ENCODE assay signal across 1 cellular context in the genomic region with DNA sequence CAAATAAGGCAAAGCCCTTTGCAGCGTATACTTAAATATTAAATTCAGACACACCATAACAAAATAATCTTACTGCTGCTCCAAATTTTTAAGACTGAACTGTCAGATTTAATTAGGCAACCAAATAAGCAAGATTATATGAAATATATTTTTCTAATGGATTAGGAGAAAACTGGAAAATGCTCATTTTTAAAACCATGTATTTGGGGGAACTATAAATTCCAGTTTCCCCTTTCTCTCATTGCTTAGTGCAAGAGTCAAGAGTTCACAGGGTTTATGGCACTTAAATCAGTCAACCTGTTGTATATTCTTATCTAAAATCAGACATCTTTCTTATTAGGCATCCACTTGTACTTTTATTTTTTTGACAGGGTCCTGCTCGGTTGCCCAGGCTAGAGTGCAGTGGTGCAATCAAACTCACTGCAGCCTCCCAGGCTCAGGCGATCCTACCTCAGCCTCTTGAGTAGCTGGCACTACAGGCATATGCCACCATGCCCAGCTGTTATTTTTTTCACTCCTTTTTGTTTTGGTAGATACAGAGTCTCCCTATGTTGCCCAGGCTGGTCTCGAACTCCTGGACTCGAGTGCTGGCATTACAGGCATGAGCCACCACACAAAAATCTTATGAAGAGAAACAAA.
TF ChIP-seq lines count a peak whose summit lies in the region.

No MANE protein-coding gene starts in this region.

TF ChIP-seq in K562, 482 proteins besides CTCF, POLR2A, EP300 and RAD21:
- TF ChIP-seq, protein P1, sequence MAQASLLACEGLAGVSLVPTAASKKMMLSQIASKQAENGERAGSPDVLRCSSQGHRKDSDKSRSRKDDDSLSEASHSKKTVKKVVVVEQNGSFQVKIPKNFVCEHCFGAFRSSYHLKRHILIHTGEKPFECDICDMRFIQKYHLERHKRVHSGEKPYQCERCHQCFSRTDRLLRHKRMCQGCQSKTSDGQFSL (CRISPR knock-in tag; IDR thresholded peaks at IDR 0.05) = no peak
- TF ChIP-seq, protein P1 (tag; IDR thresholded peaks at IDR 0.05) = 0 out of 4 replicates have a peak, but pooled peaks of 1 of the 2 experiments have one; percentile 12
- no peak for TF ChIP-seq ZNF76 (CRISPR knock-in tag; IDR thresholded peaks at IDR 0.05; ENCODE audit: borderline replicate concordance)
- TF ChIP-seq ZNF384 (IDR thresholded peaks at IDR 0.05; ENCODE audit: low read depth, low read length) = 0 out of 2 replicates have a peak, but pooled peaks have one; percentile 13
- TF ChIP-seq SRF (CRISPR knock-in tag; IDR thresholded peaks at IDR 0.05) = peak; percentile 82 to 99; a peak in 2 of 4 replicates
- no peak for TF ChIP-seq DPF2 (IDR thresholded peaks at IDR 0.05)
- TF ChIP-seq MEIS2 (IDR thresholded peaks at IDR 0.05; ENCODE audit: partially characterized antibody) = peak; percentile 8
- no peak for TF ChIP-seq ZNF146 (CRISPR knock-in tag; IDR thresholded peaks at IDR 0.05; ENCODE audit: unreplicated experiment)
- TF ChIP-seq SP1 (CRISPR knock-in tag; IDR thresholded peaks at IDR 0.05) = 0 out of 2 replicates have a peak, but pooled peaks have one; percentile 19
